In the genomic region with DNA sequence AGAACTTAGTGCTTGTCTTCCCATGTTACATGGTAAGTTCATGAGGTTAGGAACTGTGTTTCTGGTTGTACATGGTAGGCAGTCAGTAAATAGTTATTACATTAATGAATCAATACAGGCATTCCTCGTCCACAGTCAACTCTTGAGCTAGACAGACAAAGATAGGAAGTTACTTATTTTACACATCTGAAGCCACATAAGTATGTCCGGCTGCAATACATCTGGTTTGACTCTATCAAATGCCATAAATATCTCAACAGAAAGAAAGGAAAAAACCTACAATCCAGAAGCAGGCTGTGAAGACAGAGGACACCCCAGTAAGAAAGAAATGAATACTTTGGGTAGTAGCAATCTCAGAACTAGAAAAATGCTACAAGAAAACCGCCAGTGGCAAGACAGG, we compare ENCODE assay signal across 11 cellular contexts.
DNase-seq lines count a peak whose midpoint lies in the region; ATAC-seq and TF ChIP-seq lines count a peak whose summit lies in the region.
"Had no signal": no experiment of that assay in that cellular context is flagged by ENCODE, and none has a peak within 500 bp of the region (broad histone marks: within the 10 kb centered on the region; RNA-seq: fewer than 3 reads in every experiment).

No MANE protein-coding gene starts in this region.

- no peaks in the 10 kb centered on the region for H3K36me3 ChIP-seq in sigmoid colon
- H3K36me3 ChIP-seq: gastrocnemius medialis, lower lobe of right lung, right lobe of liver had no signal

- ATAC-seq in stimulated activated memory B cell treated with anti-CD40 and anti-IgM and Interleukin-4, amounts not matched to agents 10 μg/mL and 1 μg/mL and 100 μg/mL, for 72 hours = no peak
- ATAC-seq: gastrocnemius medialis, lower lobe of right lung had no signal

- no peak overlapping the region for H3K4me3 ChIP-seq in sigmoid colon
- H3K4me3 ChIP-seq: gastrocnemius medialis, lower lobe of right lung, right lobe of liver had no signal

- no peak for TF ChIP-seq EP300 in sigmoid colon (IDR thresholded peaks at IDR 0.05)

- intact Hi-C loops in sigmoid colon (cut with DNase I) = no loop called here

- WGBS in sigmoid colon, 2 donors = 47 to 80% methylated on average over 3 of the region's 3 CpGs

- POLR2A ChIA-PET in RWPE1 (lab: Yijun Ruan, JAX; ENCODE audit: low non-redundant PET) = no interaction called here

- H3K4me1 Mint-ChIP-seq in activated T-cell treated with anti-CD3 and anti-CD28 coated beads, Interleukin-2, amount 50 U/mL, for 24 hours (ENCODE audit: low read depth) = peaks cover 92% of the 10 kb centered on the region
- peaks cover 78% of the 10 kb centered on the region for H3K4me1 Mint-ChIP-seq in stimulated activated memory B cell treated with anti-CD40 and anti-IgM and Interleukin-4, amounts not matched to agents 10 μg/mL and 1 μg/mL and 100 μg/mL, for 72 hours

- DNase-seq in activated T-cell treated with anti-CD3 and anti-CD28 coated beads, Interleukin-2, amount 50 U/mL, for 24 hours = no peak
- no peak for DNase-seq in activated T-cell treated with anti-CD3 and anti-CD28 coated beads, Interleukin-2, amount 50 U/mL, for 1 hour
- peak; percentile 53 for DNase-seq in OCI-M1 (lab: John Stamatoyannopoulos, UW)
- DNase-seq in dedifferentiated amniotic fluid mesenchymal stem cell (ENCODE audit: extremely low spot score) = peak; percentile 24
- no peak for DNase-seq in RWPE1 (ENCODE audit: low spot score)
- DNase-seq in sigmoid colon = no peak
- no peak for DNase-seq in RPMI8226
- DNase-seq: gastrocnemius medialis, lower lobe of right lung, right lobe of liver had no signal

- no peak for TF ChIP-seq POLR2A in sigmoid colon (IDR thresholded peaks at IDR 0.05)

- TF ChIP-seq CTCF in RWPE1 (conservative IDR thresholded peaks at IDR 0.05; ENCODE audit: low read depth) = no peak
- no peak for TF ChIP-seq CTCF in sigmoid colon (IDR thresholded peaks at IDR 0.05)

- peaks cover 0 to 37% (median 18%) of the 10 kb centered on the region in 4 donors for H3K4me1 ChIP-seq in sigmoid colon

- H3K27ac ChIP-seq in RWPE1 = no peak overlapping the region
- no peak overlapping the region for H3K27ac ChIP-seq in sigmoid colon
- H3K27ac ChIP-seq: gastrocnemius medialis, lower lobe of right lung had no signal

- no peaks in the 10 kb centered on the region for H3K27me3 Mint-ChIP-seq in activated T-cell treated with anti-CD3 and anti-CD28 coated beads, Interleukin-2, amount 50 U/mL, for 24 hours
- H3K27me3 Mint-ChIP-seq in stimulated activated memory B cell treated with anti-CD40 and anti-IgM and Interleukin-4, amounts not matched to agents 10 μg/mL and 1 μg/mL and 100 μg/mL, for 72 hours = no peaks in the 10 kb centered on the region

- no peaks in the 10 kb centered on the region for H3K27me3 ChIP-seq in sigmoid colon
- H3K27me3 ChIP-seq: gastrocnemius medialis, right lobe of liver had no signal

- H3K36me3 Mint-ChIP-seq in activated T-cell treated with anti-CD3 and anti-CD28 coated beads, Interleukin-2, amount 50 U/mL, for 24 hours (ENCODE audit: low read depth) = peaks cover 59% of the 10 kb centered on the region
- H3K36me3 Mint-ChIP-seq in stimulated activated memory B cell treated with anti-CD40 and anti-IgM and Interleukin-4, amounts not matched to agents 10 μg/mL and 1 μg/mL and 100 μg/mL, for 72 hours = peaks cover 6% of the 10 kb centered on the region

- H3K9me3 Mint-ChIP-seq in activated T-cell treated with anti-CD3 and anti-CD28 coated beads, Interleukin-2, amount 50 U/mL, for 24 hours = no peaks in the 10 kb centered on the region
- H3K9me3 Mint-ChIP-seq in stimulated activated memory B cell treated with anti-CD40 and anti-IgM and Interleukin-4, amounts not matched to agents 10 μg/mL and 1 μg/mL and 100 μg/mL, for 72 hours = peaks cover 3% of the 10 kb centered on the region

- CTCF ChIA-PET in RWPE1 (lab: Yijun Ruan, JAX) = interaction anchor here (0.6 kb wide), 1 partner anchor 93 kb away, joined by 4 read pairs; no protein-coding TSS in a partner anchor

- H3K4me3 Mint-ChIP-seq in activated T-cell treated with anti-CD3 and anti-CD28 coated beads, Interleukin-2, amount 50 U/mL, for 24 hours = peak overlapping the region; percentile 37
- H3K4me3 Mint-ChIP-seq in stimulated activated memory B cell treated with anti-CD40 and anti-IgM and Interleukin-4, amounts not matched to agents 10 μg/mL and 1 μg/mL and 100 μg/mL, for 72 hours = peak overlapping the region; percentile 13

- no peaks in the 10 kb centered on the region for H3K9me3 ChIP-seq in sigmoid colon
- H3K9me3 ChIP-seq: gastrocnemius medialis, lower lobe of right lung, right lobe of liver had no signal

- H3K27ac Mint-ChIP-seq in activated T-cell treated with anti-CD3 and anti-CD28 coated beads, Interleukin-2, amount 50 U/mL, for 24 hours = peak overlapping the region; percentile 94
- peak overlapping the region; percentile 88 for H3K27ac Mint-ChIP-seq in stimulated activated memory B cell treated with anti-CD40 and anti-IgM and Interleukin-4, amounts not matched to agents 10 μg/mL and 1 μg/mL and 100 μg/mL, for 72 hours

Comparison
In these comparisons a context has a peak if more than half of its experiments do, and no peak if none do; other contexts are left out.
1. DNase-seq: peak in OCI-M1 (single experiment) and dedifferentiated amniotic fluid mesenchymal stem cell (single experiment); none in activated T-cell treated with anti-CD3 and anti-CD28 coated beads, Interleukin-2, amount 50 U/mL, for 24 hours (single experiment), activated T-cell treated with anti-CD3 and anti-CD28 coated beads, Interleukin-2, amount 50 U/mL, for 1 hour (single experiment), RWPE1 (single experiment), sigmoid colon (single experiment) and RPMI8226 (single experiment).